1 cellular context compared by ENCODE assay signal in genomic region chr11:6271598-6271997, GRCh38.
TF ChIP-seq lines count a peak whose summit lies in the region.

No MANE protein-coding gene starts in this region.

TF ChIP-seq in H1, 55 proteins besides CTCF, POLR2A, EP300 and RAD21:
- TF ChIP-seq ASH2L (IDR thresholded peaks at IDR 0.05; ENCODE audit: low read length) (no peak), SIX5 (IDR thresholded peaks at IDR 0.05; ENCODE audit: low read depth, low read length) (no peak), CBX5 (IDR thresholded peaks at IDR 0.05; ENCODE audit: low read depth, low read length) (no peak), HDAC6 (IDR thresholded peaks at IDR 0.05; ENCODE audit: low read depth, low read length) (no peak), CBX8 (IDR thresholded peaks at IDR 0.05; ENCODE audit: borderline replicate concordance, low read depth, low read length) (no peak), KDM1A (IDR thresholded peaks at IDR 0.05; ENCODE audit: borderline replicate concordance, low read length) (no peak), SP2 (IDR thresholded peaks at IDR 0.05; ENCODE audit: low read length) (no peak), SIRT6 (IDR thresholded peaks at IDR 0.05; ENCODE audit: low read length) (no peak), GABPA (IDR thresholded peaks at IDR 0.05; ENCODE audit: borderline replicate concordance, insufficient read depth, low read length) (no peak), HDAC2 (IDR thresholded peaks at IDR 0.05; ENCODE audit: borderline replicate concordance in 1 of 2, low read depth in 2 of 2, low read length in 2 of 2) (no peak), KDM5A (IDR thresholded peaks at IDR 0.05; ENCODE audit: low read length) (no peak), TAF7 (optimal IDR thresholded peaks at IDR 0.05; ENCODE audit: borderline replicate concordance, low read depth, low read length) (no peak), RBBP5 (IDR thresholded peaks at IDR 0.05; ENCODE audit: borderline replicate concordance, low read depth, low read length) (no peak), CHD7 (IDR thresholded peaks at IDR 0.05; ENCODE audit: insufficient replicate concordance, low read length) (no peak), BRCA1 (IDR thresholded peaks at IDR 0.05; ENCODE audit: low read depth, low read length) (no peak), JUN (IDR thresholded peaks at IDR 0.05; ENCODE audit: low read depth, low read length) (no peak), ATF2 (IDR thresholded peaks at IDR 0.05; ENCODE audit: low read length) (no peak), CREB1 (IDR thresholded peaks at IDR 0.05) (no peak), SP1 (IDR thresholded peaks at IDR 0.05; ENCODE audit: low read depth, low read length) (no peak), CEBPB (IDR thresholded peaks at IDR 0.05; ENCODE audit: low read depth, low read length) (no peak)
